8 cellular contexts compared by ENCODE assay signal in genomic region chr14:58152569-58152857, GRCh38. TPM values are rescaled to one million over a fixed set of nuclear protein-coding genes. Genes with fewer than 3 reads are reported as not detected.
DNase-seq lines count a peak whose midpoint lies in the region; TF ChIP-seq lines count a peak whose summit lies in the region.

No MANE protein-coding gene starts in this region.

- H3K9me2 ChIP-seq in neural cell (ENCODE audit: insufficient read depth, low read length) = no peaks in the 10 kb centered on the region

- H3K27me3 ChIP-seq in ectodermal cell (ENCODE audit: control insufficient read depth, insufficient read depth, low read length, poor library complexity, severe bottlenecking) = peaks cover 39% of the 10 kb centered on the region
- no peaks in the 10 kb centered on the region for H3K27me3 ChIP-seq in neural cell (ENCODE audit: insufficient read depth, low read depth, low read length)

- no peak for TF ChIP-seq RAD21 in neural cell (conservative IDR thresholded peaks at IDR 0.05)

- peak; percentile 15 for DNase-seq in GM10266 (ENCODE audit: extremely low spot score)
- DNase-seq in LNCaP clone FGC (ENCODE audit: low read depth) = no peak
- DNase-seq in superior temporal gyrus (ENCODE audit: extremely low spot score) = no peak
- no peak for DNase-seq in NCI-H446 (lab: John Stamatoyannopoulos, UW)
- no peak for DNase-seq in EL
- DNase-seq in pons (ENCODE audit: low spot score) = no peak

- peak overlapping the region; percentile 87 for H3K9ac ChIP-seq in neural cell (ENCODE audit: low read length)

- peak overlapping the region; percentile 46 for H2AFZ ChIP-seq in neural cell (ENCODE audit: low read depth, low read length)

- H3K36me3 ChIP-seq in ectodermal cell (ENCODE audit: control insufficient read depth, insufficient read depth, low read length) (no peaks in the 10 kb centered on the region), neural cell (ENCODE audit: insufficient read depth, low read length) (no peaks in the 10 kb centered on the region)

- peak overlapping the region; percentile 79 for H3K4me2 ChIP-seq in neural cell (ENCODE audit: low read length)

- H4K20me1 ChIP-seq in neural cell (ENCODE audit: insufficient read depth) = no peaks in the 10 kb centered on the region

- peaks cover 4% of the 10 kb centered on the region for H3F3A ChIP-seq in neural cell (ENCODE audit: insufficient read depth, low read length, poor library complexity, severe bottlenecking)

- H3K9me3 ChIP-seq in ectodermal cell (ENCODE audit: control insufficient read depth, low read length) (no peaks in the 10 kb centered on the region), neural cell (ENCODE audit: low read length) (no peaks in the 10 kb centered on the region)

- WGBS in ectodermal cell, 2 experiments = 13 to 14% methylated on average over 8 of the region's 8 CpGs

- no peak overlapping the region for H3K27ac ChIP-seq in ectodermal cell (ENCODE audit: insufficient read depth, low read depth, low read length, poor library complexity, severe bottlenecking)
- H3K27ac ChIP-seq in neural cell (ENCODE audit: low read length) = peak overlapping the region; percentile 55

- no peak for TF ChIP-seq EP300 in neural cell (conservative IDR thresholded peaks at IDR 0.05; ENCODE audit: poor library complexity, severe bottlenecking)

- peaks cover 35% of the 10 kb centered on the region for H3K79me2 ChIP-seq in neural cell (replicated peaks; ENCODE audit: insufficient read depth, low read length)

- TF ChIP-seq CTCF in GM10266 (IDR thresholded peaks at IDR 0.05; ENCODE audit: control insufficient read depth, insufficient read depth, low read depth, missing control alignments) = no peak
- no peak for TF ChIP-seq CTCF in LNCaP clone FGC (IDR thresholded peaks at IDR 0.05; ENCODE audit: control insufficient read depth, extremely low read depth, insufficient read depth)
- no peak for TF ChIP-seq CTCF in neural cell (IDR thresholded peaks at IDR 0.05; ENCODE audit: poor library complexity, severe bottlenecking)

- H3K4me3 ChIP-seq in LNCaP clone FGC (ENCODE audit: low read depth, low read length) (peak overlapping the region; percentile 56), ectodermal cell (ENCODE audit: insufficient read depth, low read depth, low read length) (peak overlapping the region; percentile 76), neural cell (ENCODE audit: low read length) (peak overlapping the region; percentile 76)

- peaks cover 6% of the 10 kb centered on the region for H3K4me1 ChIP-seq in ectodermal cell (ENCODE audit: control insufficient read depth, insufficient read depth, low read length)

TF ChIP-seq in neural cell, 6 proteins besides CTCF, POLR2A, EP300 and RAD21:
- TF ChIP-seq, protein P1, sequence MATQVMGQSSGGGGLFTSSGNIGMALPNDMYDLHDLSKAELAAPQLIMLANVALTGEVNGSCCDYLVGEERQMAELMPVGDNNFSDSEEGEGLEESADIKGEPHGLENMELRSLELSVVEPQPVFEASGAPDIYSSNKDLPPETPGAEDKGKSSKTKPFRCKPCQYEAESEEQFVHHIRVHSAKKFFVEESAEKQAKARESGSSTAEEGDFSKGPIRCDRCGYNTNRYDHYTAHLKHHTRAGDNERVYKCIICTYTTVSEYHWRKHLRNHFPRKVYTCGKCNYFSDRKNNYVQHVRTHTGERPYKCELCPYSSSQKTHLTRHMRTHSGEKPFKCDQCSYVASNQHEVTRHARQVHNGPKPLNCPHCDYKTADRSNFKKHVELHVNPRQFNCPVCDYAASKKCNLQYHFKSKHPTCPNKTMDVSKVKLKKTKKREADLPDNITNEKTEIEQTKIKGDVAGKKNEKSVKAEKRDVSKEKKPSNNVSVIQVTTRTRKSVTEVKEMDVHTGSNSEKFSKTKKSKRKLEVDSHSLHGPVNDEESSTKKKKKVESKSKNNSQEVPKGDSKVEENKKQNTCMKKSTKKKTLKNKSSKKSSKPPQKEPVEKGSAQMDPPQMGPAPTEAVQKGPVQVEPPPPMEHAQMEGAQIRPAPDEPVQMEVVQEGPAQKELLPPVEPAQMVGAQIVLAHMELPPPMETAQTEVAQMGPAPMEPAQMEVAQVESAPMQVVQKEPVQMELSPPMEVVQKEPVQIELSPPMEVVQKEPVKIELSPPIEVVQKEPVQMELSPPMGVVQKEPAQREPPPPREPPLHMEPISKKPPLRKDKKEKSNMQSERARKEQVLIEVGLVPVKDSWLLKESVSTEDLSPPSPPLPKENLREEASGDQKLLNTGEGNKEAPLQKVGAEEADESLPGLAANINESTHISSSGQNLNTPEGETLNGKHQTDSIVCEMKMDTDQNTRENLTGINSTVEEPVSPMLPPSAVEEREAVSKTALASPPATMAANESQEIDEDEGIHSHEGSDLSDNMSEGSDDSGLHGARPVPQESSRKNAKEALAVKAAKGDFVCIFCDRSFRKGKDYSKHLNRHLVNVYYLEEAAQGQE (IDR thresholded peaks at IDR 0.05; ENCODE audit: borderline replicate concordance) = no peak
- TF ChIP-seq SMC3 (conservative IDR thresholded peaks at IDR 0.05; ENCODE audit: poor library complexity) = no peak
- TF ChIP-seq TAF1 (IDR thresholded peaks at IDR 0.05; ENCODE audit: low read depth) = peak; percentile 28
- no peak for TF ChIP-seq EZH2 (IDR thresholded peaks at IDR 0.05; ENCODE audit: borderline replicate concordance, insufficient read depth, low read length, poor library complexity, severe bottlenecking)
- no peak for TF ChIP-seq POLR2AphosphoS5 (IDR thresholded peaks at IDR 0.05)
- TF ChIP-seq MXI1 (conservative IDR thresholded peaks at IDR 0.05; ENCODE audit: poor library complexity, severe bottlenecking) = no peak

RNA-seq across cellular contexts. Expression of gene ARMH4, which starts 0.5 kb away (rescaled TPM):
- 21.3 TPM for polyA plus RNA-seq in ectodermal cell (2013, experiment 1 of 4)
- 26.8 TPM for polyA plus RNA-seq in ectodermal cell (2013, experiment 2 of 4)
- 19.2 TPM for polyA plus RNA-seq in ectodermal cell (2013, experiment 3 of 4)
- polyA plus RNA-seq in ectodermal cell (2013, experiment 4 of 4) = 24.8 TPM
- 14.1 and 14.3 TPM in 2 replicates for polyA plus RNA-seq in neural cell
- 81.3 and 103 TPM in 2 replicates for polyA minus RNA-seq in neural cell

RNA-seq across cellular contexts. Expression of gene ACTR10, which starts 47.4 kb away (rescaled TPM):
- polyA plus RNA-seq in ectodermal cell (2013, experiment 1 of 4) = 70.0 TPM
- 67.2 TPM for polyA plus RNA-seq in ectodermal cell (2013, experiment 2 of 4)
- 71.9 TPM for polyA plus RNA-seq in ectodermal cell (2013, experiment 3 of 4)
- polyA plus RNA-seq in ectodermal cell (2013, experiment 4 of 4) = 68.0 TPM
- polyA plus RNA-seq in neural cell = 281 and 401 TPM in 2 replicates
- 111 and 121 TPM in 2 replicates for polyA minus RNA-seq in neural cell
